8 cellular contexts compared by ENCODE assay signal in genomic region chr2:63842149-63843061, GRCh38. TPM values are rescaled to one million over a fixed set of nuclear protein-coding genes. Genes with fewer than 3 reads are reported as not detected.
DNase-seq lines count a peak whose midpoint lies in the region; ATAC-seq, FAIRE-seq and TF ChIP-seq lines count a peak whose summit lies in the region.

No MANE protein-coding gene starts in this region.

- H3K4me1 ChIP-seq in NT2/D1 (ENCODE audit: insufficient read depth, insufficient read length) = no peaks in the 10 kb centered on the region
- peaks cover 51% of the 10 kb centered on the region for H3K4me1 ChIP-seq in smooth muscle cell (ENCODE audit: low read depth)

- H3K27me3 ChIP-seq in AG04450 (ENCODE audit: control insufficient read depth, insufficient read depth, low read length) (no peaks in the 10 kb centered on the region), NT2/D1 (ENCODE audit: insufficient read depth, insufficient read length) (no peaks in the 10 kb centered on the region), smooth muscle cell (ENCODE audit: low read depth) (no peaks in the 10 kb centered on the region)

- H3K79me2 ChIP-seq in smooth muscle cell (ENCODE audit: low read depth) = peaks cover 54% of the 10 kb centered on the region

- H3K9ac ChIP-seq in NT2/D1 (ENCODE audit: insufficient read length, low read depth) = peak overlapping the region; percentile 82
- H3K9ac ChIP-seq in smooth muscle cell (ENCODE audit: low read depth) = peak overlapping the region; percentile 85

- CTCF ChIA-PET in AG04450 (lab: Charles Lee) (interaction anchor here (0.6 to 3.4 kb wide), 10 partner anchors 15 to 173 kb away, joined by 3 to 16 read pairs (median 4); no protein-coding TSS in a partner anchor), MCF 10A (lab: Yijun Ruan, JAX) (interaction anchor here (0.5 to 6.6 kb wide), 12 partner anchors 10 to 176 kb away, joined by 3 to 55 read pairs (median 4); no protein-coding TSS in a partner anchor)

- H3F3A ChIP-seq in smooth muscle cell (ENCODE audit: low read depth) = no peaks in the 10 kb centered on the region

- TF ChIP-seq CTCF in AG04450 (IDR thresholded peaks at IDR 0.05; ENCODE audit: low read depth, low read length) (no peak), MCF 10A (IDR thresholded peaks at IDR 0.05; ENCODE audit: unreplicated experiment) (no peak), smooth muscle cell (IDR thresholded peaks at IDR 0.05; ENCODE audit: borderline replicate concordance, insufficient read depth, poor library complexity, severe bottlenecking) (no peak)

- H4K20me1 ChIP-seq in smooth muscle cell (ENCODE audit: low read depth) = peaks cover 41% of the 10 kb centered on the region

- peaks cover 14% of the 10 kb centered on the region for H3K36me3 Mint-ChIP-seq in MCF 10A (ENCODE audit: insufficient read depth, unreplicated experiment)

- intact Hi-C loops in MCF 10A (cut with micrococcal nuclease) = loop anchor here (1.0 to 10.0 kb wide), 3 partner anchors 47 to 258 kb away; partner anchors contain the start of genes MDH1 and WDPCP

- POLR2A ChIA-PET in AG04450 (lab: Yijun Ruan, JAX) (interaction anchor here (0.6 to 2.4 kb wide), 16 partner anchors 12 to 1215 kb away, joined by 3 to 15 read pairs (median 4); partner anchors contain the start of genes MDH1 and WDPCP), MCF 10A (lab: Yijun Ruan, JAX) (interaction anchor here (0.6 to 7.6 kb wide), 44 partner anchors 12 to 1584 kb away, joined by 3 to 321 read pairs (median 5); partner anchors contain the start of genes MDH1, SERTAD2 and WDPCP)

- peak overlapping the region; percentile 86 for H3K4me2 ChIP-seq in smooth muscle cell

- BruUV-seq in MCF 10A (replicated peaks; lab: Mats Ljungman, UMichigan) = TSS peak; percentile 71

- no peak for ATAC-seq in HG03460 (IDR thresholded peaks at IDR 0.05; ENCODE audit: unreplicated experiment)

- peaks cover 15% of the 10 kb centered on the region for H3K4me1 Mint-ChIP-seq in MCF 10A (ENCODE audit: insufficient read depth, unreplicated experiment)

- H3K4me3 ChIP-seq in AG04450 (ENCODE audit: low read depth, low read length) (peak overlapping the region; percentile 64), NT2/D1 (ENCODE audit: insufficient read length, low read depth) (peak overlapping the region; percentile 78), smooth muscle cell (peak overlapping the region; percentile 84)

- no peaks in the 10 kb centered on the region for H3K9me3 Mint-ChIP-seq in MCF 10A (ENCODE audit: unreplicated experiment)

- H3K9me3 ChIP-seq in AG04450 (ENCODE audit: control insufficient read depth, insufficient read depth, low read length) (no peaks in the 10 kb centered on the region), NT2/D1 (ENCODE audit: insufficient read depth, low read length) (peaks cover 15% of the 10 kb centered on the region), smooth muscle cell (replicated peaks; ENCODE audit: low read depth) (no peaks in the 10 kb centered on the region)

- under 1% methylated on average over 24 of the region's 24 CpGs for WGBS in smooth muscle cell (ENCODE audit: low lambda C conversion rate)

- peak; percentile 71 for FAIRE-seq in GM19239 (lab: Jason Lieb, UNC)

- H3K27ac Mint-ChIP-seq in MCF 10A (ENCODE audit: low read depth, unreplicated experiment) = peak overlapping the region; percentile 96

- DNase-seq in AG04450 (ENCODE audit: low read depth, low spot score) (peak; percentile 47), GM19239 (ENCODE audit: insufficient read length, low spot score) (no peak), NT2/D1 (ENCODE audit: low read depth, low spot score) (no peak), MCF 10A (ENCODE audit: unreplicated experiment) (peak; percentile 83), iris pigment epithelial cell (ENCODE audit: low read depth) (peak; percentile 88), smooth muscle cell (lab: John Stamatoyannopoulos, UW; ENCODE audit: unreplicated experiment) (no peak), iPS-NIHi7 (ENCODE audit: extremely low spot score) (no peak)

- H3K27me3 Mint-ChIP-seq in MCF 10A (ENCODE audit: insufficient read depth, unreplicated experiment) = no peaks in the 10 kb centered on the region

- H3K27ac ChIP-seq in AG04450 (ENCODE audit: low read depth, low read length) (peak overlapping the region; percentile 92), smooth muscle cell (ENCODE audit: low read depth) (peak overlapping the region; percentile 82)

- peak overlapping the region; percentile 93 for H3K4me3 Mint-ChIP-seq in MCF 10A (ENCODE audit: unreplicated experiment)

- peak overlapping the region; percentile 80 for H2AFZ ChIP-seq in smooth muscle cell (ENCODE audit: low read depth)

- H3K36me3 ChIP-seq in NT2/D1 (ENCODE audit: insufficient read depth, insufficient read length, low read length) (peaks cover 4% of the 10 kb centered on the region), smooth muscle cell (ENCODE audit: low read depth) (no peaks in the 10 kb centered on the region)

RNA-seq across cellular contexts. Expression of gene UGP2, which starts 0.7 kb away (rescaled TPM):
- polyA plus RNA-seq in AG04450 (2011; rRNA removed) (83.0 and 121 TPM in 2 replicates), smooth muscle cell (156 and 171 TPM in 2 replicates)
- polyA minus RNA-seq in AG04450 (2011; rRNA and poly(A)+ RNA removed) = 23.8 and 39.4 TPM in 2 replicates
- total RNA-seq in MCF 10A (2022) (77.3 and 78.4 TPM in 2 replicates), smooth muscle cell (211 and 238 TPM in 2 replicates)

Comparison
In these comparisons a context has a peak if more than half of its experiments do, and no peak if none do; other contexts are left out.
1. DNase-seq: peak in AG04450 (single experiment), MCF 10A (single experiment) and iris pigment epithelial cell (single experiment); none in GM19239 (single experiment), NT2/D1 (single experiment), smooth muscle cell (single experiment) and iPS-NIHi7 (single experiment).
2. Peak in every context shown above with its lines, with median percentiles within 50 percentile points of each other: H3K4me3 ChIP-seq.